ENCODE assay signal across 1 cellular context in genomic region chr3:52202384-52203077, GRCh38.
TF ChIP-seq lines count a peak whose summit lies in the region.

No MANE protein-coding gene starts in this region.

TF ChIP-seq in WTC11, 78 proteins besides CTCF, POLR2A, EP300 and RAD21 (continued from another document):
- no peak for TF ChIP-seq ARID4B (CRISPR knock-in tag; IDR thresholded peaks at IDR 0.05; ENCODE audit: borderline replicate concordance)
- no peak for TF ChIP-seq ZNF416 (CRISPR knock-in tag; IDR thresholded peaks at IDR 0.05)
- TF ChIP-seq MXD4 (CRISPR knock-in tag; IDR thresholded peaks at IDR 0.05; ENCODE audit: borderline replicate concordance): no peak
